8 cellular contexts compared by ENCODE assay signal in genomic region chr5:135456238-135457099, GRCh38. TPM values are rescaled to one million over a fixed set of nuclear protein-coding genes. Genes with fewer than 3 reads are reported as not detected.
DNase-seq lines count a peak whose midpoint lies in the region; ATAC-seq and TF ChIP-seq lines count a peak whose summit lies in the region.

No MANE protein-coding gene starts in this region.

- POLR2A ChIA-PET in RWPE1 (lab: Yijun Ruan, JAX; ENCODE audit: low non-redundant PET), result no interaction called here

- H3K27ac ChIP-seq in RWPE1, result peak overlapping the region; percentile 30

- ATAC-seq in GM18502 (IDR thresholded peaks at IDR 0.05; ENCODE audit: poor library complexity, unreplicated experiment) (peak; percentile 59), HG02678 (IDR thresholded peaks at IDR 0.05; ENCODE audit: unreplicated experiment) (peak; percentile 76), left cardiac atrium (peak; percentile 64 to 89), HG03108 (IDR thresholded peaks at IDR 0.05; ENCODE audit: unreplicated experiment) (no peak)

- TF ChIP-seq CTCF in RWPE1 (conservative IDR thresholded peaks at IDR 0.05; ENCODE audit: low read depth), result no peak

- DNase-seq in RWPE1 (ENCODE audit: low spot score), result peak; percentile 93
- peak; percentile 68 for DNase-seq in left cardiac atrium
- DNase-seq in NCI-H2081 (lab: John Stamatoyannopoulos, UW), result no peak
- no peak for DNase-seq in ecto neural progenitor cell (ENCODE audit: low spot score)
- DNase-seq in foreskin melanocyte, result no peak

- intact Hi-C loops in left cardiac atrium (cut with DNase I), result no loop called here

- CTCF ChIA-PET in RWPE1 (lab: Yijun Ruan, JAX), result interaction anchor here (0.6 to 14.1 kb wide), 9 partner anchors 10 to 289 kb away, joined by 3 to 455 read pairs (median 4); no protein-coding TSS in a partner anchor

RNA-seq across cellular contexts. Expression of gene TIFAB, which starts 4.3 kb away (rescaled TPM):
- not detected for total RNA-seq in left cardiac atrium

RNA-seq across cellular contexts. Expression of gene DCANP1, which starts 9.3 kb away (rescaled TPM):
- total RNA-seq in left cardiac atrium, result not detected

RNA-seq across cellular contexts. Expression of gene MACROH2A1, which starts 57.4 kb away (rescaled TPM):
- total RNA-seq in left cardiac atrium, result 100 to 1,000 TPM; 101 to 138 TPM

Comparison
In these comparisons a context has a peak if more than half of its experiments do, and no peak if none do; other contexts are left out.
1. DNase-seq: peak in RWPE1 (single experiment) and left cardiac atrium (single experiment); none in NCI-H2081 (0 of 2), ecto neural progenitor cell (single experiment) and foreskin melanocyte (single experiment).